In the genomic region with DNA sequence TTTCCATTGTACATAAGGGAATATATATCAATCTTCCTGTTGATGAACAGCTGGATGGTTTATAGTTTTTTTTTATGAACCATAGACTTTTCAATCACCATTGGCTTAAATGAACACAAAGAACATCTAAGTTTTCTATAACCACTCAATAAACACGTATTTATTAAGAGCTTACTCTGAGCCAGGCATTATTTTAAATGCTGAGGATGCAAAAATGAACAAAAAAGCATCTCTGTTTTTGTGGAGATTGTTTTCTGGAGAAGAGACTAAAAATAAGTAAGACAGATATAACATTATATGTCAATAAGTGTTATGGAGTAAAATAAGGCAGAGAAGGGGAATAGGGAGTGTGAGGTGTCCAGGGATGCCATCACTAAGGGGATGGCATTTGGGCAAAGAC, we compare ENCODE assay signal across 30 cellular contexts. TPM values are rescaled to one million over a fixed set of nuclear protein-coding genes. Genes with fewer than 3 reads are reported as not detected.
DNase-seq lines count a peak whose midpoint lies in the region; ATAC-seq, FAIRE-seq and TF ChIP-seq lines count a peak whose summit lies in the region.
"Had no signal": no experiment of that assay in that cellular context is flagged by ENCODE, and none has a peak within 500 bp of the region (broad histone marks: within the 10 kb centered on the region; RNA-seq: fewer than 3 reads in every experiment).

No MANE protein-coding gene starts in this region.

- TF ChIP-seq CTCF in HepG2 (CRISPR knock-in tag; IDR thresholded peaks at IDR 0.05) (no peak), right lobe of liver (IDR thresholded peaks at IDR 0.05) (no peak), K562 (IDR thresholded peaks at IDR 0.05 in 2 of 3, conservative IDR thresholded peaks at IDR 0.05 in 1 of 3; ENCODE audit: insufficient read depth in 2 of 3, low read depth in 1 of 3, low read length in 3 of 3) (no peak), breast epithelium (IDR thresholded peaks at IDR 0.05) (no peak)

- no peak overlapping the region for H3K9ac ChIP-seq in HepG2 (ENCODE audit: insufficient read depth, low read depth, low read length)
- no peak overlapping the region for H3K9ac ChIP-seq in K562 (ENCODE audit: insufficient read depth in 1 of 2, low read depth in 2 of 2, low read length in 2 of 2)
- H3K9ac ChIP-seq: BLaER1 had no signal

- no peaks in the 10 kb centered on the region for H3K36me3 Mint-ChIP-seq in T-helper 2 cell treated with Interferon-gamma antibody and Interleukin-4, amounts not matched to agents 5 μg/mL and 100 μg/mL, for 36 hours (ENCODE audit: low read depth)
- H3K36me3 Mint-ChIP-seq: CD14-positive monocyte; CD4-positive, alpha-beta memory T cell; CD4-positive, CD25-positive, alpha-beta regulatory T cell; CD8-positive, alpha-beta memory T cell had no signal

- no peak for TF ChIP-seq POLR2A in HepG2 (IDR thresholded peaks at IDR 0.05; ENCODE audit: insufficient read depth in 1 of 2, low read depth in 2 of 2, low read length in 2 of 2)
- no peak for TF ChIP-seq POLR2A in right lobe of liver (IDR thresholded peaks at IDR 0.05)
- TF ChIP-seq POLR2A in K562 (conservative IDR thresholded peaks at IDR 0.05): no peak
- TF ChIP-seq POLR2A in breast epithelium (IDR thresholded peaks at IDR 0.05): no peak

- no peaks in the 10 kb centered on the region for H3K9me3 ChIP-seq in HepG2 (ENCODE audit: low read length)
- H3K9me3 ChIP-seq in right lobe of liver: no peaks in the 10 kb centered on the region
- H3K9me3 ChIP-seq in K562 (replicated peaks; ENCODE audit: control insufficient read depth, insufficient read depth, low read depth, low read length): no peaks in the 10 kb centered on the region
- H3K9me3 ChIP-seq in breast epithelium: no peaks in the 10 kb centered on the region
- H3K9me3 ChIP-seq: BE2C, BLaER1 had no signal

- H3K27me3 ChIP-seq in HepG2 (ENCODE audit: control insufficient read depth in 1 of 2, insufficient read depth in 2 of 2, low read length in 2 of 2) (no peaks in the 10 kb centered on the region), right lobe of liver (no peaks in the 10 kb centered on the region), K562 (ENCODE audit: control insufficient read depth in 2 of 2, insufficient read depth in 2 of 2, low read length in 2 of 2) (no peaks in the 10 kb centered on the region), breast epithelium (no peaks in the 10 kb centered on the region)
- H3K27me3 ChIP-seq: BE2C, BLaER1 had no signal

- H3K4me1 ChIP-seq in HepG2 (ENCODE audit: insufficient read depth, low read length): no peaks in the 10 kb centered on the region
- no peaks in the 10 kb centered on the region for H3K4me1 ChIP-seq in right lobe of liver
- H3K4me1 ChIP-seq in K562 (replicated peaks in 1 of 2; ENCODE audit: control insufficient read depth in 2 of 2, insufficient read depth in 2 of 2, low read length in 2 of 2): no peaks in the 10 kb centered on the region
- no peaks in the 10 kb centered on the region for H3K4me1 ChIP-seq in breast epithelium
- H3K4me1 ChIP-seq: BE2C, BLaER1 had no signal

- no peak for TF ChIP-seq EP300 in HepG2 (IDR thresholded peaks at IDR 0.05; ENCODE audit: low read depth in 2 of 2, low read length in 2 of 2)
- TF ChIP-seq EP300 in HepG2 (CRISPR knock-in tag; IDR thresholded peaks at IDR 0.05; ENCODE audit: borderline replicate concordance): no peak
- no peak for TF ChIP-seq EP300 in K562 (IDR thresholded peaks at IDR 0.05; ENCODE audit: low read length)

- no peak for ATAC-seq in HepG2
- no peak for ATAC-seq in right lobe of liver
- no peak for ATAC-seq in K562
- ATAC-seq: GM12878 had no signal

- H2AFZ ChIP-seq in HepG2 (ENCODE audit: low read length) (no peak overlapping the region), K562 (ENCODE audit: low read depth, low read length) (no peak overlapping the region)

- FAIRE-seq in HepG2 (lab: Jason Lieb, UNC) (no peak), K562 (lab: Jason Lieb, UNC) (no peak)
- FAIRE-seq: GM12878, GM12892, GM18507 had no signal

- H3K9me1 ChIP-seq in K562 (ENCODE audit: control insufficient read depth, insufficient read depth, low read length): no peaks in the 10 kb centered on the region

- no peaks in the 10 kb centered on the region for H3K4me1 Mint-ChIP-seq in T-helper 2 cell treated with Interferon-gamma antibody and Interleukin-4, amounts not matched to agents 5 μg/mL and 100 μg/mL, for 36 hours (ENCODE audit: low read depth)
- H3K4me1 Mint-ChIP-seq: CD4-positive, alpha-beta memory T cell; CD4-positive, CD25-positive, alpha-beta regulatory T cell; CD8-positive, alpha-beta memory T cell had no signal

- H3K79me2 ChIP-seq in HepG2 (ENCODE audit: insufficient read depth, low read length): no peaks in the 10 kb centered on the region
- H3K79me2 ChIP-seq in K562 (ENCODE audit: control insufficient read depth, insufficient read depth, low read length): no peaks in the 10 kb centered on the region

- CTCF ChIA-PET in HepG2 (lab: Yijun Ruan, JAX; ENCODE audit: low intra/inter-chr PET ratio, low total read pairs) (no interaction called here), K562 (lab: Yijun Ruan, JAX; ENCODE audit: low intra/inter-chr PET ratio) (no interaction called here)

- TF ChIP-seq RAD21 in HepG2 (CRISPR knock-in tag; IDR thresholded peaks at IDR 0.05): no peak
- TF ChIP-seq RAD21 in K562 (CRISPR knock-in tag; conservative IDR thresholded peaks at IDR 0.05 in 1 of 2, IDR thresholded peaks at IDR 0.05 in 1 of 2): no peak

- DNase-seq in HepG2 (ENCODE audit: low spot score) (no peak), right lobe of liver (no peak), K562 (ENCODE audit: extremely low read depth in 1 of 4, low spot score in 3 of 4) (no peak), breast epithelium (ENCODE audit: low spot score in 2 of 2) (no peak)
- no peak for DNase-seq in T-helper 2 cell treated with Interferon-gamma antibody and Interleukin-4, amounts not matched to agents 5 μg/mL and 100 μg/mL, for 36 hours (ENCODE audit: low spot score)
- DNase-seq: ACHN; BE2C; C1 segment of cervical spinal cord; CD4-positive, alpha-beta memory T cell; CD4-positive, CD25-positive, alpha-beta regulatory T cell; CD8-positive, alpha-beta memory T cell; COR-L47; DMS 273 treated with DMSO at 0.1 percent for 48 hours; DMS153; DMS53; DMS79; DND-41; EL; GDM1 had no signal

- no peak overlapping the region for H3K4me2 ChIP-seq in HepG2 (ENCODE audit: low read depth, low read length)
- H3K4me2 ChIP-seq in K562 (ENCODE audit: insufficient read depth, low read length): no peak overlapping the region
- H3K4me2 ChIP-seq: BLaER1 had no signal

- no peaks in the 10 kb centered on the region for H3K36me3 ChIP-seq in HepG2 (replicated peaks in 1 of 2; ENCODE audit: control insufficient read depth in 1 of 2, insufficient read depth in 2 of 2, low read length in 2 of 2)
- H3K36me3 ChIP-seq in right lobe of liver: no peaks in the 10 kb centered on the region
- H3K36me3 ChIP-seq in K562 (ENCODE audit: control insufficient read depth, insufficient read depth, low read length): no peaks in the 10 kb centered on the region
- no peaks in the 10 kb centered on the region for H3K36me3 ChIP-seq in breast epithelium
- H3K36me3 ChIP-seq: BE2C, BLaER1 had no signal

- H3K4me3 ChIP-seq in HepG2 (replicated peaks in 1 of 3; ENCODE audit: insufficient read depth in 1 of 3, low read depth in 2 of 3, low read length in 3 of 3) (no peak overlapping the region), right lobe of liver (no peak overlapping the region), K562 (no peak overlapping the region), breast epithelium (no peak overlapping the region)
- H3K4me3 ChIP-seq: BLaER1, GM12878 had no signal

- H3K27me3 Mint-ChIP-seq in T-helper 2 cell treated with Interferon-gamma antibody and Interleukin-4, amounts not matched to agents 5 μg/mL and 100 μg/mL, for 36 hours (ENCODE audit: low read depth): peaks cover 3% of the 10 kb centered on the region
- H3K27me3 Mint-ChIP-seq: CD4-positive, alpha-beta memory T cell; CD4-positive, CD25-positive, alpha-beta regulatory T cell had no signal

- no TSS peak for BruUV-seq in HepG2 (replicated peaks; lab: Mats Ljungman, UMichigan)
- no TSS peak for BruUV-seq in K562 (replicated peaks; lab: Mats Ljungman, UMichigan)

- in situ Hi-C loops in HepG2 (cut with HindIII; ENCODE audit: extremely low pct_ligation_motif_present, low pct_unique_long_range_greater_than_20kb) (loop anchor here (10.0 kb wide), 1 partner anchor 64 kb away; no protein-coding TSS in a partner anchor), K562 (cut with MboI) (no loop called here)

- H3K27ac ChIP-seq in HepG2 (ENCODE audit: extremely low read length, insufficient read depth, low read length) (no peak overlapping the region), right lobe of liver (no peak overlapping the region), K562 (ENCODE audit: extremely low read depth, low read depth, low read length) (no peak overlapping the region), breast epithelium (no peak overlapping the region)
- H3K27ac ChIP-seq: 22Rv1, BLaER1 had no signal

- no peak overlapping the region for H3K4me3 Mint-ChIP-seq in T-helper 2 cell treated with Interferon-gamma antibody and Interleukin-4, amounts not matched to agents 5 μg/mL and 100 μg/mL, for 36 hours
- H3K4me3 Mint-ChIP-seq: CD14-positive monocyte; CD4-positive, alpha-beta memory T cell; CD4-positive, CD25-positive, alpha-beta regulatory T cell; CD8-positive, alpha-beta memory T cell had no signal

- H3K9me3 Mint-ChIP-seq in T-helper 2 cell treated with Interferon-gamma antibody and Interleukin-4, amounts not matched to agents 5 μg/mL and 100 μg/mL, for 36 hours: no peaks in the 10 kb centered on the region
- H3K9me3 Mint-ChIP-seq: CD8-positive, alpha-beta memory T cell had no signal

- no peak overlapping the region for H3K27ac Mint-ChIP-seq in T-helper 2 cell treated with Interferon-gamma antibody and Interleukin-4, amounts not matched to agents 5 μg/mL and 100 μg/mL, for 36 hours
- H3K27ac Mint-ChIP-seq: CD14-positive monocyte; CD4-positive, alpha-beta memory T cell; CD4-positive, CD25-positive, alpha-beta regulatory T cell; CD8-positive, alpha-beta memory T cell had no signal

- WGBS in HepG2 (ENCODE audit: low lambda C conversion rate): 0% methylated on average over 1 of the region's 1 CpG
- WGBS in right lobe of liver (ENCODE audit: insufficient coverage, low coverage, low lambda C conversion rate, missing lambda C conversion rate): 27% methylated on average over 1 of the region's 1 CpG
- WGBS in K562 (ENCODE audit: insufficient coverage, low coverage, missing lambda C conversion rate): 10% methylated on average over 1 of the region's 1 CpG

- intact Hi-C loops in HepG2 (cut with micrococcal nuclease; ENCODE audit: unreplicated experiment): no loop called here
- intact Hi-C loops in right lobe of liver (cut with DNase I): no loop called here
- intact Hi-C loops in K562 (cut with micrococcal nuclease): no loop called here
- intact Hi-C loops in breast epithelium (cut with DNase I; ENCODE audit: low total_unique reads): no loop called here

- POLR2A ChIA-PET in HepG2 (lab: Yijun Ruan, JAX) (no interaction called here), K562 (lab: Yijun Ruan, JAX) (no interaction called here)

- H4K20me1 ChIP-seq in HepG2 (ENCODE audit: insufficient read depth, low read length) (no peaks in the 10 kb centered on the region), K562 (replicated peaks; ENCODE audit: control insufficient read depth, insufficient read depth, low read length) (no peaks in the 10 kb centered on the region)
- H4K20me1 ChIP-seq: BLaER1 had no signal

RNA-seq across cellular contexts. Expression of a gene that starts 52.1 kb away (rescaled TPM):
- total RNA-seq in HepG2 (2016; rRNA removed; fragmentation: Illumina TruSeq; extraction: Trizol): not detected in 2 replicates
- total RNA-seq in HepG2 (2016; cell fraction: cytosol; rRNA removed; fragmentation: Illumina TruSeq; extraction: Trizol; ENCODE audit: low read depth): not detected in 2 replicates
- total RNA-seq in HepG2 (2016; cell fraction: insoluble cytoplasmic fraction; rRNA removed; fragmentation: Illumina TruSeq; extraction: Trizol): not detected in 2 replicates
- total RNA-seq in HepG2 (2016; cell fraction: membrane; rRNA removed; fragmentation: Illumina TruSeq; extraction: Trizol): not detected in 2 replicates
- total RNA-seq in HepG2 (2016; cell fraction: nucleus; rRNA removed; fragmentation: Illumina TruSeq; extraction: Trizol): not detected in 2 replicates
- under 0.01 and 0.01 TPM in 2 replicates for polyA plus RNA-seq in HepG2 (2011; rRNA removed)
- polyA plus RNA-seq in HepG2 (2011; cell fraction: cytosol; rRNA removed): under 0.01 TPM in 1 of 2 replicates, not detected in the other
- not detected in 2 replicates for polyA plus RNA-seq in HepG2 (2011; cell fraction: nucleus; rRNA removed)
- polyA plus RNA-seq in HepG2 (2012): not detected in 2 replicates
- not detected in 2 replicates for polyA plus RNA-seq in HepG2 (2016; cell fraction: cytosol; fragmentation: Illumina TruSeq; extraction: Trizol; ENCODE audit: low read depth)
- not detected in 2 replicates for polyA plus RNA-seq in HepG2 (2016; cell fraction: insoluble cytoplasmic fraction; fragmentation: Illumina TruSeq; extraction: Trizol; ENCODE audit: low read depth)
- not detected in 2 replicates for polyA plus RNA-seq in HepG2 (2016; cell fraction: membrane; fragmentation: Illumina TruSeq; extraction: Trizol; ENCODE audit: low read depth)
- polyA plus RNA-seq in HepG2 (2016; cell fraction: nucleus; fragmentation: Illumina TruSeq; extraction: Trizol; ENCODE audit: insufficient read depth, low read depth): not detected in 2 replicates
- 0.02 TPM in 2 replicates for polyA minus RNA-seq in HepG2 (2011; rRNA and poly(A)+ RNA removed; ENCODE audit: low replicate concordance)
- not detected in 2 replicates for polyA minus RNA-seq in HepG2 (2011; cell fraction: cytosol; rRNA and poly(A)+ RNA removed)
- polyA minus RNA-seq in HepG2 (2011; cell fraction: nucleus; rRNA and poly(A)+ RNA removed): under 0.01 and 0.12 TPM in 2 replicates
- under 1 TPM in 4 of 6 experiments, not detected in 2; under 0.01 to 0.16 (median 0.14) TPM for total RNA-seq in right lobe of liver
- 0.81 and 1.0 TPM in 2 replicates for total RNA-seq in K562 (2011; cell fraction: chromatin; rRNA removed; ENCODE audit: low replicate concordance)
- total RNA-seq in K562 (2011; cell fraction: nucleolus; rRNA removed): 0.66 and 1.0 TPM in 2 replicates
- 0.23 and 0.37 TPM in 2 replicates for total RNA-seq in K562 (2011; cell fraction: nucleoplasm; rRNA removed)
- total RNA-seq in K562 (2014; rRNA removed): 0.05 and 0.12 TPM in 2 replicates
- 0.32 and 0.40 TPM in 2 replicates for total RNA-seq in K562 (2014; rRNA removed; fragmentation: Illumina TruSeq; extraction: Trizol)
- 0.30 and 0.33 TPM in 2 replicates for total RNA-seq in K562 (2015; rRNA removed; fragmentation: Illumina TruSeq; extraction: Trizol)
- total RNA-seq in K562 (2021): 0.31 and 0.40 TPM in 2 replicates
- 0.08 and 0.46 TPM in 2 replicates for polyA plus RNA-seq in K562 (2011; rRNA removed)
- 0.04 and 0.29 TPM in 2 replicates for polyA plus RNA-seq in K562 (2011; cell fraction: cytosol; rRNA removed)
- 0.20 and 0.86 TPM in 2 replicates for polyA plus RNA-seq in K562 (2011; cell fraction: nucleus; rRNA removed)
- polyA plus RNA-seq in K562 (2012): 0.35 and 0.40 TPM in 2 replicates
- polyA plus RNA-seq in K562 (2014; fragmentation: Illumina TruSeq; extraction: Trizol): 0.34 and 0.36 TPM in 2 replicates
- under 1 TPM; 0.04 TPM for polyA plus RNA-seq in K562 (2014; fragmentation: Nextera tagmentation; extraction: Ambion mirVana)
- 0.09 TPM in 2 replicates for polyA plus RNA-seq in K562 (2014; rRNA removed)
- 0.46 and 1.9 TPM in 2 replicates for polyA minus RNA-seq in K562 (2011; rRNA and poly(A)+ RNA removed)
- polyA minus RNA-seq in K562 (2011; cell fraction: cytosol; rRNA and poly(A)+ RNA removed): 0.09 TPM in 1 of 2 replicates, not detected in the other
- 0.27 and 2.6 TPM in 2 replicates for polyA minus RNA-seq in K562 (2011; cell fraction: nucleus; rRNA and poly(A)+ RNA removed)
- total RNA-seq in breast epithelium: under 1 TPM in 1 of 3 donors, not detected in 2; 0.66 TPM
- total RNA-seq: A172; A673; CD4-positive, alpha-beta memory T cell; CD8-positive, alpha-beta memory T cell; Daoy; G401; GM12878 had no signal
- polyA plus RNA-seq: AG04450; CD14-positive monocyte; CD4-positive, alpha-beta memory T cell; CD8-positive, alpha-beta memory T cell; GM12878 had no signal
